ENCODE assay signal across 29 cellular contexts in genomic region chr3:117200962-117201361, GRCh38.
"Had no signal": no experiment of that assay in that cellular context is flagged by ENCODE, and none has a peak within 500 bp of the region (broad histone marks: within the 10 kb centered on the region; RNA-seq: fewer than 3 reads in every experiment).

No MANE protein-coding gene starts in this region.

- DNase-seq: activated CD4-positive, alpha-beta memory T cell treated with anti-CD3 and anti-CD28 coated beads for 36 hours; activated CD4-positive, alpha-beta T cell treated with anti-CD3 and anti-CD28 coated beads for 36 hours; activated CD4-positive, alpha-beta T cell treated with anti-CD3 and anti-CD28 coated beads, Interleukin-2, amount 10 ng/mL, durations not matched to agents 24 days and 14 days; activated CD4-positive, CD25-positive, alpha-beta regulatory T cell; activated CD4-positive, CD25-positive, alpha-beta regulatory T cell treated with anti-CD3 and anti-CD28 coated beads, Interleukin-2, amount 50 U/mL, for 72 hours; activated CD8-positive, alpha-beta memory T cell treated with anti-CD3 and anti-CD28 coated beads, Interleukin-2, amount 10 ng/mL, durations not matched to agents 7 days and 5 days; activated CD8-positive, alpha-beta memory T cell treated with anti-CD3 and anti-CD28 coated beads, Interleukin-2, amount 50 U/mL, for 4 hours; activated CD8-positive, alpha-beta T cell treated with anti-CD3 and anti-CD28 coated beads, Interleukin-2, amount 10 ng/mL, durations not matched to agents 7 days and 5 days; activated effector memory CD4-positive, alpha-beta T cell treated with anti-CD3 and anti-CD28 coated beads, Interleukin-2, amount 50 U/mL, for 16 hours; activated naive CD4-positive, alpha-beta T cell treated with anti-CD3 and anti-CD28 coated beads for 36 hours; activated naive CD8-positive, alpha-beta T cell treated with anti-CD3 and anti-CD28 coated beads for 36 hours; activated naive CD8-positive, alpha-beta T cell treated with anti-CD3 and anti-CD28 coated beads, Interleukin-2, amount 50 U/mL, for 24 hours; activated T-cell treated with anti-CD3 and anti-CD28 coated beads, Interleukin-2, amount 50 U/mL, for 1 hour; activated T-cell treated with anti-CD3 and anti-CD28 coated beads, Interleukin-2, amount 50 U/mL, for 48 hours; adrenal gland; amygdala; aorta; body of pancreas; caudate nucleus; cortex of kidney; dorsolateral prefrontal cortex; effector memory CD4-positive, alpha-beta T cell; endodermal cell; erythroblast; foreskin keratinocyte; gastrocnemius medialis; glutamatergic neuron; heart left ventricle; T-helper 2 cell had no signal
